Comparison of ENCODE assay signal across 21 cellular contexts in genomic region chr7:96026006-96026405, GRCh38.
DNase-seq lines count a peak whose midpoint lies in the region; ATAC-seq and TF ChIP-seq lines count a peak whose summit lies in the region.
"Had no signal": no experiment of that assay in that cellular context is flagged by ENCODE, and none has a peak within 500 bp of the region (broad histone marks: within the 10 kb centered on the region; RNA-seq: fewer than 3 reads in every experiment).

No MANE protein-coding gene starts in this region.

- 90% methylated on average over 2 of the region's 2 CpGs for WGBS in smooth muscle cell (ENCODE audit: low lambda C conversion rate)

- no peaks in the 10 kb centered on the region for H3K79me2 ChIP-seq in MM.1S (ENCODE audit: low read length)
- H3K79me2 ChIP-seq in smooth muscle cell (ENCODE audit: low read depth) = no peaks in the 10 kb centered on the region

- H3K9ac ChIP-seq in MM.1S (ENCODE audit: low read length) (no peak overlapping the region), smooth muscle cell (ENCODE audit: low read depth) (no peak overlapping the region)
- H3K9ac ChIP-seq: BLaER1 had no signal

- no peak for ATAC-seq in HG02885 (IDR thresholded peaks at IDR 0.05; ENCODE audit: poor library complexity, unreplicated experiment)
- ATAC-seq: A549 had no signal

- H3K27me3 ChIP-seq in MM.1S (replicated peaks; ENCODE audit: insufficient read depth, low read length) (no peaks in the 10 kb centered on the region), smooth muscle cell (ENCODE audit: low read depth) (no peaks in the 10 kb centered on the region)
- peaks cover 5% of the 10 kb centered on the region for H3K27me3 ChIP-seq in effector memory CD4-positive, alpha-beta T cell (replicated peaks; ENCODE audit: control insufficient read depth, insufficient read depth, low read length, poor library complexity, severe bottlenecking)
- H3K27me3 ChIP-seq: BLaER1 had no signal

- no peaks in the 10 kb centered on the region for H3K4me1 ChIP-seq in MM.1S (ENCODE audit: low read length)
- no peaks in the 10 kb centered on the region for H3K4me1 ChIP-seq in smooth muscle cell (ENCODE audit: low read depth)
- H3K4me1 ChIP-seq in effector memory CD4-positive, alpha-beta T cell (ENCODE audit: control insufficient read depth, insufficient read depth, low read length, poor library complexity, severe bottlenecking) = no peaks in the 10 kb centered on the region
- H3K4me1 ChIP-seq: A549 had no signal

- DNase-seq in AG10803 (ENCODE audit: low read depth) (peak; percentile 54), MM.1S (peak; percentile 6), epidermal melanocyte (ENCODE audit: insufficient read length, low spot score) (peak; percentile 23), smooth muscle cell (lab: John Stamatoyannopoulos, UW; ENCODE audit: unreplicated experiment) (no peak), NCI-H2029 treated with DMSO at 0.1 percent for 48 hours (lab: John Stamatoyannopoulos, UW) (no peak)
- no peak for DNase-seq in effector memory CD4-positive, alpha-beta T cell
- DNase-seq: CD4-positive, alpha-beta T cell; HCEC 1CT; NCI-H1105; NCI-H1436 treated with DMSO at 0.1 percent for 48 hours; NCI-H1930; NCI-H446; NCI-H524 treated with DMSO at 0.1 percent for 48 hours; NCI-H82; NK-92 treated with Interleukin-12 subunit alpha and Interleukin-12 subunit beta, amount 100 ng/mL, for 24 hours; RPMI8226; SHP77 had no signal

- H3K9me3 ChIP-seq in MM.1S (replicated peaks; ENCODE audit: insufficient read depth, low read length) (no peaks in the 10 kb centered on the region), smooth muscle cell (replicated peaks; ENCODE audit: low read depth) (no peaks in the 10 kb centered on the region)
- H3K9me3 ChIP-seq in effector memory CD4-positive, alpha-beta T cell (ENCODE audit: control insufficient read depth, low read length) = no peaks in the 10 kb centered on the region
- H3K9me3 ChIP-seq: A549, BLaER1 had no signal

- H2AFZ ChIP-seq in MM.1S (ENCODE audit: low read length) = no peak overlapping the region
- H2AFZ ChIP-seq in smooth muscle cell (ENCODE audit: low read depth) = no peak overlapping the region

- H3K9me2 ChIP-seq in MM.1S (replicated peaks; ENCODE audit: insufficient read depth, low read length) = no peaks in the 10 kb centered on the region

- H3K27ac ChIP-seq in MM.1S (ENCODE audit: low read length) (no peak overlapping the region), smooth muscle cell (ENCODE audit: low read depth) (peak overlapping the region; percentile 31)
- H3K27ac ChIP-seq in effector memory CD4-positive, alpha-beta T cell (ENCODE audit: insufficient read depth, low read length, poor library complexity, severe bottlenecking) = no peak overlapping the region
- H3K27ac ChIP-seq: A549, BLaER1, SK-N-MC had no signal

- no peak overlapping the region for H3K4me3 ChIP-seq in AG10803 (ENCODE audit: low read length)
- H3K4me3 ChIP-seq in MM.1S (ENCODE audit: low read length) = no peak overlapping the region
- H3K4me3 ChIP-seq in smooth muscle cell = no peak overlapping the region
- no peak overlapping the region for H3K4me3 ChIP-seq in effector memory CD4-positive, alpha-beta T cell (ENCODE audit: insufficient read depth, low read depth, low read length, poor library complexity, severe bottlenecking)
- H3K4me3 ChIP-seq: A549, BLaER1, SK-N-MC had no signal

- H3K4me2 ChIP-seq in MM.1S (ENCODE audit: low read depth, low read length) = no peak overlapping the region
- H3K4me2 ChIP-seq in smooth muscle cell = no peak overlapping the region
- H3K4me2 ChIP-seq: A549, BLaER1 had no signal

- H3K36me3 ChIP-seq in MM.1S (replicated peaks; ENCODE audit: insufficient read depth, low read length) (no peaks in the 10 kb centered on the region), smooth muscle cell (ENCODE audit: low read depth) (no peaks in the 10 kb centered on the region)
- H3K36me3 ChIP-seq in effector memory CD4-positive, alpha-beta T cell (ENCODE audit: control insufficient read depth, insufficient read depth, low read length) = no peaks in the 10 kb centered on the region
- H3K36me3 ChIP-seq: BLaER1 had no signal

- TF ChIP-seq CTCF in AG10803 (conservative IDR thresholded peaks at IDR 0.05; ENCODE audit: low read length) = no peak
- no peak for TF ChIP-seq CTCF in MM.1S (IDR thresholded peaks at IDR 0.05; ENCODE audit: low read length)
- no peak for TF ChIP-seq CTCF in smooth muscle cell (IDR thresholded peaks at IDR 0.05; ENCODE audit: borderline replicate concordance, insufficient read depth, poor library complexity, severe bottlenecking)

- no peaks in the 10 kb centered on the region for H3F3A ChIP-seq in MM.1S (ENCODE audit: insufficient read depth, low read length)
- H3F3A ChIP-seq in smooth muscle cell (ENCODE audit: low read depth) = no peaks in the 10 kb centered on the region

- H4K20me1 ChIP-seq in MM.1S (ENCODE audit: insufficient read depth, low read length) = no peaks in the 10 kb centered on the region
- no peaks in the 10 kb centered on the region for H4K20me1 ChIP-seq in smooth muscle cell (ENCODE audit: low read depth)
- H4K20me1 ChIP-seq: BLaER1 had no signal

Comparison
In these comparisons a context has a peak if more than half of its experiments do, and no peak if none do; other contexts are left out.
1. DNase-seq: peak in AG10803 (single experiment), MM.1S (single experiment) and epidermal melanocyte (single experiment); none in smooth muscle cell (single experiment), NCI-H2029 treated with DMSO at 0.1 percent for 48 hours (single experiment) and effector memory CD4-positive, alpha-beta T cell (0 of 3).